ENCODE assay signal across 6 cellular contexts in genomic region chr17:63984651-63985386, GRCh38. TPM values are rescaled to one million over a fixed set of nuclear protein-coding genes. Genes with fewer than 3 reads are reported as not detected.
DNase-seq lines count a peak whose midpoint lies in the region; ATAC-seq and TF ChIP-seq lines count a peak whose summit lies in the region.

No MANE protein-coding gene starts in this region.

- peaks cover 8% of the 10 kb centered on the region; the same call in 1 of the 2 replicates for H3K4me1 ChIP-seq in IMR-90 (ENCODE audit: control insufficient read depth, insufficient read depth, low read length)

- peak overlapping the region; percentile 91 for H3K27ac Mint-ChIP-seq in activated T-helper 1 cell treated with anti-CD3 and anti-CD28 coated beads, Interleukin-12 subunit alpha, Interleukin-12 subunit beta, Interleukin-2, Interleukin-4 antibody, amounts not matched to agents 30 ng/mL and 10 ng/mL and 1 ng/mL, durations not matched to agents 14 hours and 24 hours and 36 hours

- H3K9me3 ChIP-seq in IMR-90 (ENCODE audit: control insufficient read depth, insufficient read depth, low read length): peaks cover 4% of the 10 kb centered on the region

- H3K27me3 Mint-ChIP-seq in activated T-helper 1 cell treated with anti-CD3 and anti-CD28 coated beads, Interleukin-12 subunit alpha, Interleukin-12 subunit beta, Interleukin-2, Interleukin-4 antibody, amounts not matched to agents 30 ng/mL and 10 ng/mL and 1 ng/mL, durations not matched to agents 14 hours and 24 hours and 36 hours (ENCODE audit: insufficient read depth): peaks cover 4% of the 10 kb centered on the region

- TF ChIP-seq POLR2A in IMR-90 (IDR thresholded peaks at IDR 0.05; ENCODE audit: low read depth, low read length): no peak

- peak overlapping the region in 1 of 2 experiments; percentile 27; a peak in 1 of 4 replicates for H4K8ac ChIP-seq in IMR-90 (ENCODE audit: low read depth in 2 of 2, low read length in 2 of 2)

- ATAC-seq in IMR-90 (ENCODE audit: low read depth): peak; percentile 95
- ATAC-seq in GM18870 (IDR thresholded peaks at IDR 0.05; ENCODE audit: unreplicated experiment): no peak

- H4K91ac ChIP-seq in IMR-90 (ENCODE audit: insufficient read depth, low read depth, low read length): no peak overlapping the region; the same call in 1 of the 2 replicates

- CTCF ChIA-PET in IMR-90 (lab: Yijun Ruan, JAX): interaction anchor here (0.6 to 2.0 kb wide), 3 partner anchors 8 to 66 kb away, joined by 3 to 9 read pairs (median 3); partner anchors contain the start of gene GH1

- 0 out of 2 replicates have a peak overlapping the region, but pooled peaks have one; percentile 5 for H3K4ac ChIP-seq in IMR-90 (ENCODE audit: low read depth, low read length)

- H3K18ac ChIP-seq in IMR-90 (ENCODE audit: low read depth, low read length): no peak overlapping the region

- intact Hi-C loops in IMR-90 (cut with micrococcal nuclease): no loop called here
- intact Hi-C loops in activated T-helper 1 cell treated with anti-CD3 and anti-CD28 coated beads, Interleukin-12 subunit alpha, Interleukin-12 subunit beta, Interleukin-2, Interleukin-4 antibody, amounts not matched to agents 30 ng/mL and 10 ng/mL and 1 ng/mL, durations not matched to agents 14 hours and 24 hours and 36 hours (cut with micrococcal nuclease): loop anchor here (1.0 to 2.0 kb wide), 3 partner anchors 13 to 40 kb away; partner anchors contain the start of gene PRR29

- peaks cover 15% of the 10 kb centered on the region for H3K4me1 Mint-ChIP-seq in activated T-helper 1 cell treated with anti-CD3 and anti-CD28 coated beads, Interleukin-12 subunit alpha, Interleukin-12 subunit beta, Interleukin-2, Interleukin-4 antibody, amounts not matched to agents 30 ng/mL and 10 ng/mL and 1 ng/mL, durations not matched to agents 14 hours and 24 hours and 36 hours (ENCODE audit: low read depth)

- peaks cover 9% of the 10 kb centered on the region; the same call in 1 of the 2 replicates for H3K9me1 ChIP-seq in IMR-90 (ENCODE audit: insufficient read depth, low read length)

- DNase-seq in IMR-90 (peak; percentile 91), SK-N-DZ (ENCODE audit: low spot score) (no peak), cerebellar nuclear complex (lab: John Stamatoyannopoulos, UW) (no peak)
- peak; percentile 55 for DNase-seq in activated T-helper 1 cell treated with anti-CD3 and anti-CD28 coated beads, Interleukin-12 subunit alpha, Interleukin-12 subunit beta, Interleukin-2, Interleukin-4 antibody, amounts not matched to agents 30 ng/mL and 10 ng/mL and 1 ng/mL, durations not matched to agents 14 hours and 24 hours and 36 hours (ENCODE audit: low spot score)

- H4K5ac ChIP-seq in IMR-90 (ENCODE audit: low read depth, low read length): no peak overlapping the region

- H3K36me3 ChIP-seq in IMR-90 (ENCODE audit: control insufficient read depth, insufficient read depth, low read length): no peaks in the 10 kb centered on the region

- TF ChIP-seq RAD21 in IMR-90 (IDR thresholded peaks at IDR 0.05; ENCODE audit: low read length): no peak

- no peak overlapping the region for H3K23ac ChIP-seq in IMR-90 (ENCODE audit: low read depth, low read length)

- H2BK5ac ChIP-seq in IMR-90 (ENCODE audit: low read depth, low read length, poor library complexity, severe bottlenecking): no peak overlapping the region

- in situ Hi-C loops in IMR-90 (cut with MboI; ENCODE audit: low sequenced_read_pairs): no loop called here

- H3K27me3 ChIP-seq in IMR-90 (ENCODE audit: control insufficient read depth, insufficient read depth, low read length): peaks cover 7% of the 10 kb centered on the region; the same call in 1 of the 2 replicates
- no peaks in the 10 kb centered on the region for H3K27me3 ChIP-seq in layer of hippocampus (ENCODE audit: control insufficient read depth, insufficient read depth, low read length)

- no peak overlapping the region for H3K4me2 ChIP-seq in IMR-90 (ENCODE audit: low read depth, low read length)

- H2AFZ ChIP-seq in IMR-90 (replicated peaks; ENCODE audit: low read length, poor library complexity): peak overlapping the region; percentile 78

- H2AK9ac ChIP-seq in IMR-90 (replicated peaks; ENCODE audit: low read depth, low read length, poor library complexity): peak overlapping the region; percentile 77

- H3K79me1 ChIP-seq in IMR-90 (ENCODE audit: low read depth in 1 of 2, low read length in 2 of 2): no peaks in the 10 kb centered on the region

- H3K27ac ChIP-seq in IMR-90 (ENCODE audit: insufficient read depth, low read length): no peak overlapping the region
- H3K27ac ChIP-seq in layer of hippocampus (ENCODE audit: low read depth, low read length): peak overlapping the region; percentile 52

- no peak overlapping the region for H3K56ac ChIP-seq in IMR-90 (ENCODE audit: extremely low read depth, insufficient read depth, low read length)

- H2BK15ac ChIP-seq in IMR-90 (ENCODE audit: low read depth, low read length): peak overlapping the region; percentile 83; the same call in 1 of the 3 replicates

- no peak overlapping the region for H3K4me3 ChIP-seq in IMR-90 (ENCODE audit: insufficient read depth, low read depth, low read length)

- H3K9ac ChIP-seq in IMR-90 (ENCODE audit: low read depth, low read length): no peak overlapping the region

- 0 out of 2 replicates have a peak, but pooled peaks have one; percentile 3 for TF ChIP-seq CTCF in IMR-90 (conservative IDR thresholded peaks at IDR 0.05; ENCODE audit: low read depth, low read length)

- H3K9me3 Mint-ChIP-seq in activated T-helper 1 cell treated with anti-CD3 and anti-CD28 coated beads, Interleukin-12 subunit alpha, Interleukin-12 subunit beta, Interleukin-2, Interleukin-4 antibody, amounts not matched to agents 30 ng/mL and 10 ng/mL and 1 ng/mL, durations not matched to agents 14 hours and 24 hours and 36 hours: peaks cover 14% of the 10 kb centered on the region

- dilution Hi-C loops in IMR-90 (cut with HindIII; ENCODE audit: low sequenced_read_pairs, unreplicated experiment): no loop called here

- H3K14ac ChIP-seq in IMR-90 (replicated peaks; ENCODE audit: low read depth, low read length): no peak overlapping the region

- H2BK120ac ChIP-seq in IMR-90 (ENCODE audit: low read depth, low read length): peak overlapping the region; percentile 49; the same call in 1 of the 2 replicates

- H2AK5ac ChIP-seq in IMR-90 (ENCODE audit: low read depth, low read length): no peak overlapping the region

- H2BK20ac ChIP-seq in IMR-90 (ENCODE audit: low read depth, low read length): 0 out of 2 replicates have a peak overlapping the region, but pooled peaks have one; percentile 30

- H3K36me3 Mint-ChIP-seq in activated T-helper 1 cell treated with anti-CD3 and anti-CD28 coated beads, Interleukin-12 subunit alpha, Interleukin-12 subunit beta, Interleukin-2, Interleukin-4 antibody, amounts not matched to agents 30 ng/mL and 10 ng/mL and 1 ng/mL, durations not matched to agents 14 hours and 24 hours and 36 hours (ENCODE audit: low read depth): peaks cover 7% of the 10 kb centered on the region

- H3K4me3 Mint-ChIP-seq in activated T-helper 1 cell treated with anti-CD3 and anti-CD28 coated beads, Interleukin-12 subunit alpha, Interleukin-12 subunit beta, Interleukin-2, Interleukin-4 antibody, amounts not matched to agents 30 ng/mL and 10 ng/mL and 1 ng/mL, durations not matched to agents 14 hours and 24 hours and 36 hours: no peak overlapping the region

- 97% methylated on average over 6 of the region's 16 CpGs; no CpG with 5 or more reads in 1 of the 2 experiments for WGBS in IMR-90 (ENCODE audit: extremely low coverage in 2 of 2, insufficient read length in 1 of 2), 2 experiments

- POLR2A ChIA-PET in IMR-90 (lab: Charles Lee; ENCODE audit: unreplicated experiment): interaction anchor here (0.5 kb wide), 1 partner anchor 222 kb away, joined by 17 read pairs; no protein-coding TSS in a partner anchor

- H4K20me1 ChIP-seq in IMR-90 (ENCODE audit: insufficient read depth, low read length): no peaks in the 10 kb centered on the region

- no TSS peak for BruUV-seq in IMR-90 (replicated peaks; lab: Mats Ljungman, UMichigan)

RNA-seq across cellular contexts. Expression of gene SCN4A, which starts 12.1 kb away (rescaled TPM):
- total RNA-seq in IMR-90 (2012; rRNA removed): not detected in 2 replicates
- polyA plus RNA-seq in IMR-90 (2012; rRNA removed): not detected in 2 replicates
- under 0.01 TPM in 1 of 2 replicates, not detected in the other for polyA plus RNA-seq in IMR-90 (2012; cell fraction: cytosol; rRNA removed)
- 0.01 and 0.07 TPM in 2 replicates for polyA plus RNA-seq in IMR-90 (2012; cell fraction: nucleus; rRNA removed; ENCODE audit: low replicate concordance)
- 0.13 and 0.22 TPM in 2 replicates for total RNA-seq in activated T-helper 1 cell treated with anti-CD3 and anti-CD28 coated beads, Interleukin-12 subunit alpha, Interleukin-12 subunit beta, Interleukin-2, Interleukin-4 antibody, amounts not matched to agents 30 ng/mL and 10 ng/mL and 1 ng/mL, durations not matched to agents 14 hours and 24 hours and 36 hours
- polyA plus RNA-seq in SK-N-DZ (2014; cell fraction: cytosol; rRNA removed): 1.3 TPM in 1 of 2 replicates, not detected in the other
- not detected in 2 replicates for polyA plus RNA-seq in SK-N-DZ (2014; cell fraction: nucleus; rRNA removed)

RNA-seq across cellular contexts. Expression of gene PRR29, which starts 13.3 kb away (rescaled TPM):
- under 0.01 TPM in 1 of 2 replicates, not detected in the other for total RNA-seq in IMR-90 (2012; rRNA removed)
- 0.11 and 0.17 TPM in 2 replicates for polyA plus RNA-seq in IMR-90 (2012; rRNA removed)
- polyA plus RNA-seq in IMR-90 (2012; cell fraction: cytosol; rRNA removed): 0.37 and 1.6 TPM in 2 replicates
- polyA plus RNA-seq in IMR-90 (2012; cell fraction: nucleus; rRNA removed; ENCODE audit: low replicate concordance): 1.4 and 1.5 TPM in 2 replicates
- total RNA-seq in activated T-helper 1 cell treated with anti-CD3 and anti-CD28 coated beads, Interleukin-12 subunit alpha, Interleukin-12 subunit beta, Interleukin-2, Interleukin-4 antibody, amounts not matched to agents 30 ng/mL and 10 ng/mL and 1 ng/mL, durations not matched to agents 14 hours and 24 hours and 36 hours: 0.44 and 0.91 TPM in 2 replicates
- 0.28 TPM in 1 of 2 replicates, not detected in the other for polyA plus RNA-seq in SK-N-DZ (2014; cell fraction: cytosol; rRNA removed)
- polyA plus RNA-seq in SK-N-DZ (2014; cell fraction: nucleus; rRNA removed): 0.31 TPM in 1 of 2 replicates, not detected in the other

RNA-seq across cellular contexts. Expression of gene ICAM2, which starts 35.6 kb away (rescaled TPM):
- 0.28 TPM in 1 of 2 replicates, not detected in the other for total RNA-seq in IMR-90 (2012; rRNA removed)
- 0.12 and 0.17 TPM in 2 replicates for polyA plus RNA-seq in IMR-90 (2012; rRNA removed)
- 0.38 and 0.51 TPM in 2 replicates for polyA plus RNA-seq in IMR-90 (2012; cell fraction: cytosol; rRNA removed)
- 0.08 and 0.14 TPM in 2 replicates for polyA plus RNA-seq in IMR-90 (2012; cell fraction: nucleus; rRNA removed; ENCODE audit: low replicate concordance)
- total RNA-seq in activated T-helper 1 cell treated with anti-CD3 and anti-CD28 coated beads, Interleukin-12 subunit alpha, Interleukin-12 subunit beta, Interleukin-2, Interleukin-4 antibody, amounts not matched to agents 30 ng/mL and 10 ng/mL and 1 ng/mL, durations not matched to agents 14 hours and 24 hours and 36 hours: 58.3 and 62.1 TPM in 2 replicates
- polyA plus RNA-seq in SK-N-DZ (2014; cell fraction: cytosol; rRNA removed): 1.0 and 1.4 TPM in 2 replicates
- 3.2 and 4.4 TPM in 2 replicates for polyA plus RNA-seq in SK-N-DZ (2014; cell fraction: nucleus; rRNA removed)

RNA-seq across cellular contexts. Expression of gene CD79B, which starts 52.7 kb away (rescaled TPM):
- not detected in 2 replicates for total RNA-seq in IMR-90 (2012; rRNA removed)
- not detected in 2 replicates for polyA plus RNA-seq in IMR-90 (2012; rRNA removed)
- not detected in 2 replicates for polyA plus RNA-seq in IMR-90 (2012; cell fraction: cytosol; rRNA removed)
- not detected in 2 replicates for polyA plus RNA-seq in IMR-90 (2012; cell fraction: nucleus; rRNA removed; ENCODE audit: low replicate concordance)
- 28.9 and 31.8 TPM in 2 replicates for total RNA-seq in activated T-helper 1 cell treated with anti-CD3 and anti-CD28 coated beads, Interleukin-12 subunit alpha, Interleukin-12 subunit beta, Interleukin-2, Interleukin-4 antibody, amounts not matched to agents 30 ng/mL and 10 ng/mL and 1 ng/mL, durations not matched to agents 14 hours and 24 hours and 36 hours
- 0.16 and 0.25 TPM in 2 replicates for polyA plus RNA-seq in SK-N-DZ (2014; cell fraction: cytosol; rRNA removed)
- polyA plus RNA-seq in SK-N-DZ (2014; cell fraction: nucleus; rRNA removed): 0.18 TPM in 1 of 2 replicates, not detected in the other

Comparison
In these comparisons a context has a peak if more than half of its experiments do, and no peak if none do; other contexts are left out.
1. DNase-seq: peak in IMR-90 (single experiment) and activated T-helper 1 cell treated with anti-CD3 and anti-CD28 coated beads, Interleukin-12 subunit alpha, Interleukin-12 subunit beta, Interleukin-2, Interleukin-4 antibody, amounts not matched to agents 30 ng/mL and 10 ng/mL and 1 ng/mL, durations not matched to agents 14 hours and 24 hours and 36 hours (single experiment); none in SK-N-DZ (single experiment) and cerebellar nuclear complex (0 of 2).
2. RNA of gene ICAM2, which starts 35.6 kb away (total RNA-seq): 58.3 to 62.1 TPM in activated T-helper 1 cell treated with anti-CD3 and anti-CD28 coated beads, Interleukin-12 subunit alpha, Interleukin-12 subunit beta, Interleukin-2, Interleukin-4 antibody, amounts not matched to agents 30 ng/mL and 10 ng/mL and 1 ng/mL, durations not matched to agents 14 hours and 24 hours and 36 hours; 0.28 TPM in IMR-90; every median in the first group is over 10 times any median in the second.